ENCODE assay signal across 8 cellular contexts in the genomic region with DNA sequence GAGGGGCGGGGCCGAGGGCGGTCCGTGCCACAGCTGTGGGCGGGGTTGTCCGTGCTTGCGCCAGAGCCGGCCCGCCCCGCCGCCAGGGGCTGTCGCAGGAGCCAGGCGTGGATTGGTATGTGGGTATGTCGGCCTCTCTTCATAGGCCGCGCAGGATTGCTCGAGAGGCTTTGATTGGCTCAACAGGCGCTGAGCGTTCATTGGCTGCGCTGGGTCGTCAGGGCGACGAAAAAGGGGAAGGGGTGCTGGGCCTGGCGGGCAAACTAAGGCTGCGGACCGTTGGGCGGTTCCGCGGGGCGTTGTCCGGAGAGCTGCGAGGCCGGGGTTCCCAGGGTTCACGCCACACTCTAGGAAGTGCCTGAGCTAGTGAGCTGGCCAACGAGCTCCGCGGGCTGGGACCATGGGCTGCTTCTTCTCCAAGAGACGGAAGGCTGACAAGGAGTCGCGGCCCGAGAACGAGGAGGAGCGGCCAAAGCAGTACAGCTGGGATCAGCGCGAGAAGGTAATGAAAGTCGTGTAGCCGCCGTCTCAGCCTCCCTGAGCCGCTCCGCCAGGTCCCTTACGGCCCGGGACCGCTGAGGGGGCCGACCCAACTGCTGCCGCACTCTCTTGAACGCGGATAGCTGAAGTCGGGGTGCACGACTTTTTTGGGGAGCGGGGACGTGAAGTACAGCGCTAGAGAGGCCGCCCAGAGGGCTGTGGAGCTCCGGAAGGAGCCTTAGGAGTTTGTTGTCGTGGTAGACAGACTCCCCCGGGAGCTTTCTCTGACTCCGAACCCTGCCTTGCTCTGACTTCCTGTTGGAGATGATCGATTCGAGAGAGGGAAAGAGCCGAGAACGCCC. TPM values are rescaled to one million over a fixed set of nuclear protein-coding genes. Genes with fewer than 3 reads are reported as not detected.
A peak's percentile ranks its signal among the peaks of the same experiment; 100 is the strongest.
DNase-seq lines count a peak whose midpoint lies in the region; ATAC-seq and TF ChIP-seq lines count a peak whose summit lies in the region.

TSS of gene RP2 (plus strand) at position 343 of the 842 bp plus-strand sequence. CDS start at position 401, 58 bp downstream.

- H3K4me1 Mint-ChIP-seq in stimulated activated naive CD8-positive, alpha-beta T cell treated with anti-CD3 and anti-CD28 coated beads, Interleukin-15, amount 100 ng/mL, for 72 hours, result peaks cover 11% of the 10 kb centered on the region

- H4K20me1 ChIP-seq in neural cell (ENCODE audit: insufficient read depth), result no peaks in the 10 kb centered on the region

- no peaks in the 10 kb centered on the region; the same call in 1 of the 2 replicates for H3K27me3 ChIP-seq in HAP-1 (ENCODE audit: low read depth)
- H3K27me3 ChIP-seq in MG63, result no peaks in the 10 kb centered on the region
- H3K27me3 ChIP-seq in neural cell (ENCODE audit: insufficient read depth, low read depth, low read length), result no peaks in the 10 kb centered on the region

- peak; percentile 99 for ATAC-seq in stimulated activated naive CD8-positive, alpha-beta T cell treated with anti-CD3 and anti-CD28 coated beads, Interleukin-15, amount 100 ng/mL, for 72 hours

- H3K79me2 ChIP-seq in neural cell (replicated peaks; ENCODE audit: insufficient read depth, low read length), result peaks cover 22% of the 10 kb centered on the region

- no peaks in the 10 kb centered on the region for H3K9me3 Mint-ChIP-seq in stimulated activated naive CD8-positive, alpha-beta T cell treated with anti-CD3 and anti-CD28 coated beads, Interleukin-15, amount 100 ng/mL, for 72 hours

- no peaks in the 10 kb centered on the region for H3K9me3 ChIP-seq in HAP-1
- no peaks in the 10 kb centered on the region for H3K9me3 ChIP-seq in MG63
- H3K9me3 ChIP-seq in neural cell (ENCODE audit: low read length), result no peaks in the 10 kb centered on the region

- H3K27ac ChIP-seq in neural cell (ENCODE audit: low read length), result peak within 1 kb of the TSS; percentile 52

- peak within 1 kb of the TSS; percentile 95 to 96 for H3K4me3 Mint-ChIP-seq in stimulated activated naive CD8-positive, alpha-beta T cell treated with anti-CD3 and anti-CD28 coated beads, Interleukin-15, amount 100 ng/mL, for 72 hours

- H3K27ac Mint-ChIP-seq in stimulated activated naive CD8-positive, alpha-beta T cell treated with anti-CD3 and anti-CD28 coated beads, Interleukin-15, amount 100 ng/mL, for 72 hours, result peak within 1 kb of the TSS; percentile 93 to 97

- TF ChIP-seq CTCF in foreskin fibroblast (IDR thresholded peaks at IDR 0.05; ENCODE audit: low read depth, low read length) (no peak), neural cell (IDR thresholded peaks at IDR 0.05; ENCODE audit: poor library complexity, severe bottlenecking) (peak; percentile 21)

- no peak for TF ChIP-seq EP300 in neural cell (conservative IDR thresholded peaks at IDR 0.05; ENCODE audit: poor library complexity, severe bottlenecking)

- H3F3A ChIP-seq in neural cell (ENCODE audit: insufficient read depth, low read length, poor library complexity, severe bottlenecking), result no peaks in the 10 kb centered on the region

- peak within 1 kb of the TSS; percentile 69 for H3K4me2 ChIP-seq in neural cell (ENCODE audit: low read length)

- DNase-seq in G401 (ENCODE audit: low spot score) (peak; percentile 90), HAP-1 (ENCODE audit: low spot score in 2 of 2) (peak; percentile 97), MG63 (peak; percentile 94), SIG-M5 (lab: John Stamatoyannopoulos, UW) (peak; percentile 73), foreskin fibroblast (peak; percentile 90 to 95)
- DNase-seq in activated gamma-delta T cell treated with anti-CD3 and anti-CD28 coated beads, Interleukin-2, amount 50 U/mL, for 16 hours (ENCODE audit: low read depth), result peak; percentile 77
- DNase-seq in stimulated activated naive CD8-positive, alpha-beta T cell treated with anti-CD3 and anti-CD28 coated beads, Interleukin-15, amount 100 ng/mL, for 72 hours, result peak; percentile 79 to 89

- in situ Hi-C loops in G401 (cut with HindIII; ENCODE audit: low sequenced_read_pairs) (no loop called here), HAP-1 (cut with MboI; ENCODE audit: low sequenced_read_pairs) (no loop called here)

- peak within 1 kb of the TSS; percentile 63 for H3K9ac ChIP-seq in neural cell (ENCODE audit: low read length)

- TF ChIP-seq RAD21 in neural cell (conservative IDR thresholded peaks at IDR 0.05), result no peak

- no peaks in the 10 kb centered on the region for H3K27me3 Mint-ChIP-seq in stimulated activated naive CD8-positive, alpha-beta T cell treated with anti-CD3 and anti-CD28 coated beads, Interleukin-15, amount 100 ng/mL, for 72 hours

- H3K4me1 ChIP-seq in HAP-1, result peaks cover 11% of the 10 kb centered on the region

- H3K9me2 ChIP-seq in neural cell (ENCODE audit: insufficient read depth, low read length), result no peaks in the 10 kb centered on the region

- peak within 1 kb of the TSS; percentile 51 for H2AFZ ChIP-seq in neural cell (ENCODE audit: low read depth, low read length)

- H3K36me3 ChIP-seq in HAP-1 (replicated peaks), result no peaks in the 10 kb centered on the region
- H3K36me3 ChIP-seq in MG63, result no peaks in the 10 kb centered on the region
- H3K36me3 ChIP-seq in neural cell (ENCODE audit: insufficient read depth, low read length), result no peaks in the 10 kb centered on the region

- peak within 1 kb of the TSS; percentile 71 for H3K4me3 ChIP-seq in HAP-1
- H3K4me3 ChIP-seq in MG63, result peak within 1 kb of the TSS; percentile 80
- peak within 1 kb of the TSS; percentile 78 to 86 for H3K4me3 ChIP-seq in foreskin fibroblast (ENCODE audit: low read depth in 1 of 2, low read length in 2 of 2)
- H3K4me3 ChIP-seq in neural cell (ENCODE audit: low read length), result peak within 1 kb of the TSS; percentile 83

TF ChIP-seq in neural cell, 6 proteins besides CTCF, POLR2A, EP300 and RAD21:
- TF ChIP-seq MXI1 (conservative IDR thresholded peaks at IDR 0.05; ENCODE audit: poor library complexity, severe bottlenecking) (peak; percentile 60), EZH2 (IDR thresholded peaks at IDR 0.05; ENCODE audit: borderline replicate concordance, insufficient read depth, low read length, poor library complexity, severe bottlenecking) (no peak), TAF1 (IDR thresholded peaks at IDR 0.05; ENCODE audit: low read depth) (no peak), POLR2AphosphoS5 (IDR thresholded peaks at IDR 0.05) (peak; percentile 62)
TF ChIP-seq in neural cell: peak in this region for 2.

RNA-seq across cellular contexts. Expression of gene RP2, which starts in this region (rescaled TPM):
- total RNA-seq in G401 (2014; rRNA removed; shearing (Covaris generic)), result 6.2 and 6.3 TPM in 2 replicates
- 6.3 and 11.5 TPM in 2 replicates for total RNA-seq in MG63 (2014; rRNA removed; shearing (Covaris generic); ENCODE audit: low replicate concordance)
- polyA plus RNA-seq in neural cell, result 8.9 and 12.1 TPM in 2 replicates
- polyA minus RNA-seq in neural cell, result 16.8 TPM in 2 replicates

Comparison
In these comparisons a context has a peak if more than half of its experiments do, and no peak if none do; other contexts are left out.
1. Peak in every context shown above with its lines: DNase-seq, ATAC-seq, H3K4me3 ChIP-seq and H3K27ac ChIP-seq.